ENCODE assay signal across 10 cellular contexts in the genomic region with DNA sequence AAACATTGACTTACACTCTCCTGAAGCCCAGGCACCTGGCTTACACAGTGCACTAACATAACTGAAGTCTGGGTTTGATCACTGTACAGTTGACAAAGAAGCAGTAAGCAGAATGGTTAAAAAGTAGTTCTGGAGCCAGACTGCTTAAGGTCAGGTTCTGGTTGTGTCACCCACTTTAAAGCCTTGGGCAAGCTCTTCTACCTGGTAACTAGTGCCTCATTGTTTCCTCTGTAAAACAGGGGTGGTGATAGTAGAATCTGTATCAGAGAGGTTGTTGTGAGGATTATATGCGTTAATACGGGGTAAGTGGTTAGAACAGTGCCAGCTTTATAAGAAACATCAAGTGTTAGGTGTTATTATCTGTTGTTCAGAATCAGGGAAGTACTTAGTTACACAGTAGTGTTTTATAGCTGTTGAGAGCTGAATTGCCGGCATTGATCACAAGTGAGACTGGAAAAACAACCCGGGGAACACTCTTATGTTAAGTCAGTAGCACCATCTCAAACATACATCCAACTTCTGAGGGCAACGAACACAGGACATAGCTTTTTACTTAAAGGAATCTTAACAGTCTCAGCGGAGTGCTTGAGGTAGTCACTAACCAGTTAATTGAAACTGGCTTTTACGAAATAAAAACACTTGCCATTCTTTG. TPM values are rescaled to one million over a fixed set of nuclear protein-coding genes. Genes with fewer than 3 reads are reported as not detected.
DNase-seq lines count a peak whose midpoint lies in the region; ATAC-seq, FAIRE-seq and TF ChIP-seq lines count a peak whose summit lies in the region.
"Had no signal": no experiment of that assay in that cellular context is flagged by ENCODE, and none has a peak within 500 bp of the region (broad histone marks: within the 10 kb centered on the region; RNA-seq: fewer than 3 reads in every experiment).

No MANE protein-coding gene starts in this region.

- peak overlapping the region; percentile 13 for H3K27ac Mint-ChIP-seq in activated naive CD8-positive, alpha-beta T cell
- H3K27ac Mint-ChIP-seq in activated naive CD8-positive, alpha-beta T cell treated with anti-CD3 and anti-CD28 coated beads for 36 hours: no peak overlapping the region
- peak overlapping the region; percentile 65 for H3K27ac Mint-ChIP-seq in activated naive CD8-positive, alpha-beta T cell treated with anti-CD3 and anti-CD28 coated beads, Interleukin-2, amount 50 U/mL, for 24 hours
- peak overlapping the region; percentile 73 for H3K27ac Mint-ChIP-seq in type B pancreatic cell

- WGBS in right lobe of liver (ENCODE audit: insufficient coverage, low coverage, low lambda C conversion rate, missing lambda C conversion rate): 37% methylated on average over 7 of the region's 7 CpGs

- FAIRE-seq in urothelium cell line (lab: Jason Lieb, UNC): no peak

- H3K27ac ChIP-seq in right lobe of liver: peak overlapping the region; percentile 14 to 30 (median 14)

- DNase-seq in activated naive CD8-positive, alpha-beta T cell treated with anti-CD3 and anti-CD28 coated beads for 36 hours: no peak
- DNase-seq in activated naive CD8-positive, alpha-beta T cell treated with anti-CD3 and anti-CD28 coated beads, Interleukin-2, amount 50 U/mL, for 24 hours: no peak
- DNase-seq in right lobe of liver: no peak
- no peak for DNase-seq in type B pancreatic cell (ENCODE audit: extremely low spot score, unreplicated experiment)
- DNase-seq in urothelium cell line (ENCODE audit: low spot score): no peak
- DNase-seq in SIG-M5 treated with dmso at 0.1 percent for 504 hours (lab: John Stamatoyannopoulos, UW; ENCODE audit: unreplicated experiment): no peak
- DNase-seq: activated effector memory CD4-positive, alpha-beta T cell treated with anti-CD3 and anti-CD28 coated beads, Interleukin-2, amount 50 U/mL, for 16 hours; RPMI8226 had no signal

- peaks cover 0 to 61% (median 23%) of the 10 kb centered on the region in 4 donors for H3K4me1 ChIP-seq in right lobe of liver

- peaks cover 82% of the 10 kb centered on the region for H3K4me1 Mint-ChIP-seq in activated naive CD8-positive, alpha-beta T cell (ENCODE audit: low read depth)
- peaks cover 58% of the 10 kb centered on the region for H3K4me1 Mint-ChIP-seq in activated naive CD8-positive, alpha-beta T cell treated with anti-CD3 and anti-CD28 coated beads for 36 hours
- peaks cover 79% of the 10 kb centered on the region for H3K4me1 Mint-ChIP-seq in activated naive CD8-positive, alpha-beta T cell treated with anti-CD3 and anti-CD28 coated beads, Interleukin-2, amount 50 U/mL, for 24 hours
- H3K4me1 Mint-ChIP-seq in type B pancreatic cell (ENCODE audit: unreplicated experiment): peaks cover 46% of the 10 kb centered on the region

- TF ChIP-seq POLR2A in right lobe of liver (IDR thresholded peaks at IDR 0.05): no peak

- H3K27me3 ChIP-seq in right lobe of liver: no peaks in the 10 kb centered on the region

- TF ChIP-seq CTCF in right lobe of liver (IDR thresholded peaks at IDR 0.05) (no peak), type B pancreatic cell (conservative IDR thresholded peaks at IDR 0.05) (no peak)

- H3K27me3 Mint-ChIP-seq in activated naive CD8-positive, alpha-beta T cell: no peaks in the 10 kb centered on the region
- H3K27me3 Mint-ChIP-seq in activated naive CD8-positive, alpha-beta T cell treated with anti-CD3 and anti-CD28 coated beads for 36 hours: no peaks in the 10 kb centered on the region
- H3K27me3 Mint-ChIP-seq in activated naive CD8-positive, alpha-beta T cell treated with anti-CD3 and anti-CD28 coated beads, Interleukin-2, amount 50 U/mL, for 24 hours: peaks cover 2% of the 10 kb centered on the region
- no peaks in the 10 kb centered on the region for H3K27me3 Mint-ChIP-seq in type B pancreatic cell

- H3K9me3 Mint-ChIP-seq in activated naive CD8-positive, alpha-beta T cell (ENCODE audit: low read depth): peaks cover 2% of the 10 kb centered on the region
- H3K9me3 Mint-ChIP-seq in activated naive CD8-positive, alpha-beta T cell treated with anti-CD3 and anti-CD28 coated beads for 36 hours: peaks cover 2% of the 10 kb centered on the region
- no peaks in the 10 kb centered on the region for H3K9me3 Mint-ChIP-seq in activated naive CD8-positive, alpha-beta T cell treated with anti-CD3 and anti-CD28 coated beads, Interleukin-2, amount 50 U/mL, for 24 hours
- peaks cover 2% of the 10 kb centered on the region for H3K9me3 Mint-ChIP-seq in type B pancreatic cell

- intact Hi-C loops in right lobe of liver (cut with DNase I): no loop called here

- ATAC-seq in activated naive CD8-positive, alpha-beta T cell treated with anti-CD3 and anti-CD28 coated beads, Interleukin-2, amount 50 U/mL, for 24 hours: peak; percentile 14
- ATAC-seq in right lobe of liver: no peak
- no peak for ATAC-seq in HG03039 (IDR thresholded peaks at IDR 0.05; ENCODE audit: unreplicated experiment)

- H3K4me3 Mint-ChIP-seq in activated naive CD8-positive, alpha-beta T cell: peak overlapping the region; percentile 64
- H3K4me3 Mint-ChIP-seq in activated naive CD8-positive, alpha-beta T cell treated with anti-CD3 and anti-CD28 coated beads for 36 hours: no peak overlapping the region
- H3K4me3 Mint-ChIP-seq in activated naive CD8-positive, alpha-beta T cell treated with anti-CD3 and anti-CD28 coated beads, Interleukin-2, amount 50 U/mL, for 24 hours: peak overlapping the region; percentile 92
- H3K4me3 Mint-ChIP-seq in type B pancreatic cell: peak overlapping the region; percentile 77

- H3K36me3 Mint-ChIP-seq in activated naive CD8-positive, alpha-beta T cell: peaks cover 4% of the 10 kb centered on the region
- H3K36me3 Mint-ChIP-seq in activated naive CD8-positive, alpha-beta T cell treated with anti-CD3 and anti-CD28 coated beads for 36 hours: peaks cover 17% of the 10 kb centered on the region
- peaks cover 15% of the 10 kb centered on the region for H3K36me3 Mint-ChIP-seq in activated naive CD8-positive, alpha-beta T cell treated with anti-CD3 and anti-CD28 coated beads, Interleukin-2, amount 50 U/mL, for 24 hours (ENCODE audit: low read depth)
- peaks cover 5% of the 10 kb centered on the region for H3K36me3 Mint-ChIP-seq in type B pancreatic cell

- H3K36me3 ChIP-seq in right lobe of liver: no peaks in the 10 kb centered on the region

- peak overlapping the region in 2 of 3 donors; percentile 1 to 69 for H3K4me3 ChIP-seq in right lobe of liver

- no peaks in the 10 kb centered on the region for H3K9me3 ChIP-seq in right lobe of liver

RNA-seq across cellular contexts. Expression of gene BACH1, which starts 3.7 kb away (rescaled TPM):
- 10 to 100 TPM; 21.8 to 23.2 TPM for total RNA-seq in activated naive CD8-positive, alpha-beta T cell treated with anti-CD3 and anti-CD28 coated beads for 36 hours
- total RNA-seq in right lobe of liver: 10 to 100 TPM; 22.7 to 57.5 (median 27.2) TPM
- 90.5 and 121 TPM in 2 replicates for total RNA-seq in type B pancreatic cell (ENCODE audit: low replicate concordance)
